11 cellular contexts compared by ENCODE assay signal in the genomic region with DNA sequence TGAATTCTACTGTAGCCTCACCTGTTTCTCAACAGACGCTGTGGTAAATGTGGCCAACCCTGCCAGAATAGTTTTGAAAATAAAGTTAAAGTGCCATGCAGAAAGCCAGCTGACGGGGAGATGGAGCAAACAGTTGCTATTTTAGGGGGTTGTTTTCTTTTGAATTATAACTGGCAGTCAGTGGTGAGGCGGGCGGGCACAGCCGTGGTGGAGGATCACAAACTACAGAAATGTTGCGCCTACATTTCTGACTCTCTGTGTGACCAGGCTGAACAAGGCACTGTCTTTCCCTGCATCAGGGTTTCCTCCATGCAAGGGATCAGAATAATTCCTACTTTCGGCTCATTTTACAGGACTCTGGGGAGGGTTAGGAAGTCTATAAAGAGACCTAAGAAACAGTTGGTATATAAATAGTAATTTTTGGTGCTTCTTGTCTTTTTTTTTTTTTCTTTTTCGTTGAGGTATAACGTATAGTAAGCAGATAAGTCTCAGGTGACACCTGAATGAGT. TPM values are rescaled to one million over a fixed set of nuclear protein-coding genes. Genes with fewer than 3 reads are reported as not detected.
DNase-seq lines count a peak whose midpoint lies in the region; ATAC-seq and TF ChIP-seq lines count a peak whose summit lies in the region.
"Had no signal": no experiment of that assay in that cellular context is flagged by ENCODE, and none has a peak within 500 bp of the region (broad histone marks: within the 10 kb centered on the region; RNA-seq: fewer than 3 reads in every experiment).

No MANE protein-coding gene starts in this region.

- peak overlapping the region; percentile 51 for H3K4me2 ChIP-seq in smooth muscle cell

- 66% methylated on average over 9 of the region's 9 CpGs for WGBS in smooth muscle cell (ENCODE audit: low lambda C conversion rate)

- ATAC-seq in WTC11 (no peak), left lung (no peak)

- H3K36me3 Mint-ChIP-seq in Calu3 (ENCODE audit: insufficient read depth, unreplicated experiment) = peaks cover 27% of the 10 kb centered on the region
- no peaks in the 10 kb centered on the region for H3K36me3 Mint-ChIP-seq in WTC11

- peaks cover 90% of the 10 kb centered on the region for H3K79me2 ChIP-seq in smooth muscle cell (ENCODE audit: low read depth)

- H3K4me3 ChIP-seq in left lung (no peak overlapping the region), smooth muscle cell (no peak overlapping the region), HAP-1 (no peak overlapping the region)

- H3K27me3 ChIP-seq in left lung (no peaks in the 10 kb centered on the region), smooth muscle cell (ENCODE audit: low read depth) (no peaks in the 10 kb centered on the region), HAP-1 (ENCODE audit: low read depth) (no peaks in the 10 kb centered on the region)

- H3K36me3 ChIP-seq in left lung (peaks cover 0 to 3% of the 10 kb centered on the region in 2 donors), smooth muscle cell (ENCODE audit: low read depth) (no peaks in the 10 kb centered on the region), HAP-1 (replicated peaks) (0 out of 2 replicates have a peak, but pooled peaks cover 3% of the 10 kb centered on the region)

- H3F3A ChIP-seq in smooth muscle cell (ENCODE audit: low read depth) = peaks cover 22% of the 10 kb centered on the region

- H3K4me1 Mint-ChIP-seq in Calu3 (ENCODE audit: low read depth, unreplicated experiment) = peaks cover 84% of the 10 kb centered on the region
- peaks cover 52% of the 10 kb centered on the region for H3K4me1 Mint-ChIP-seq in WTC11

- H3K9me3 Mint-ChIP-seq in Calu3 (ENCODE audit: low read depth, unreplicated experiment) (no peaks in the 10 kb centered on the region), WTC11 (no peaks in the 10 kb centered on the region)

- H4K20me1 ChIP-seq in smooth muscle cell (ENCODE audit: low read depth) = peaks cover 100% of the 10 kb centered on the region

- no peak overlapping the region for H2AFZ ChIP-seq in smooth muscle cell (ENCODE audit: low read depth)

- BruUV-seq in Calu3 (replicated peaks; lab: Mats Ljungman, UMichigan) = no TSS peak

- H3K4me1 ChIP-seq in left lung = peaks cover 50 to 93% of the 10 kb centered on the region in 2 donors
- H3K4me1 ChIP-seq in smooth muscle cell (ENCODE audit: low read depth) = peaks cover 45% of the 10 kb centered on the region
- H3K4me1 ChIP-seq in HAP-1 = peaks cover 12% of the 10 kb centered on the region

- H3K9ac ChIP-seq in smooth muscle cell (ENCODE audit: low read depth) = no peak overlapping the region

- H3K27ac ChIP-seq in left lung (peak overlapping the region; percentile 26 to 50), smooth muscle cell (ENCODE audit: low read depth) (peak overlapping the region; percentile 69)

- H3K4me3 Mint-ChIP-seq in Calu3 (ENCODE audit: low read depth, unreplicated experiment) = no peak overlapping the region
- no peak overlapping the region for H3K4me3 Mint-ChIP-seq in WTC11

- in situ Hi-C loops in HAP-1 (cut with MboI; ENCODE audit: low sequenced_read_pairs) = no loop called here

- DNase-seq in Calu3 (no peak), WTC11 (ENCODE audit: low spot score) (no peak), left lung (no peak), smooth muscle cell (lab: John Stamatoyannopoulos, UW; ENCODE audit: unreplicated experiment) (no peak), UCSD-AML1 (lab: John Stamatoyannopoulos, UW; ENCODE audit: unreplicated experiment) (no peak), NCI-H524 treated with DMSO at 0.1 percent for 48 hours (lab: John Stamatoyannopoulos, UW) (no peak), HAP-1 (ENCODE audit: low spot score in 2 of 2) (no peak)
- no peak for DNase-seq in central memory CD4-positive, alpha-beta T cell
- DNase-seq: activated CD8-positive, alpha-beta memory T cell treated with anti-CD3 and anti-CD28 coated beads for 24 hours; C1 segment of cervical spinal cord; NCI-H1417 treated with DMSO at 0.1 percent for 48 hours had no signal

- POLR2A ChIA-PET in WTC11 (lab: Charles Lee) = no interaction called here

- TF ChIP-seq CTCF in Calu3 (IDR thresholded peaks at IDR 0.05; ENCODE audit: unreplicated experiment) (no peak), WTC11 (IDR thresholded peaks at IDR 0.05) (no peak), left lung (IDR thresholded peaks at IDR 0.05) (no peak), smooth muscle cell (IDR thresholded peaks at IDR 0.05; ENCODE audit: borderline replicate concordance, insufficient read depth, poor library complexity, severe bottlenecking) (no peak)

- H3K27ac Mint-ChIP-seq in Calu3 (ENCODE audit: unreplicated experiment) = peak overlapping the region; percentile 20
- H3K27ac Mint-ChIP-seq in WTC11 = peak overlapping the region; percentile 41; the same call in 1 of the 2 replicates

- no peaks in the 10 kb centered on the region for H3K27me3 Mint-ChIP-seq in Calu3 (ENCODE audit: unreplicated experiment)
- H3K27me3 Mint-ChIP-seq in WTC11 (ENCODE audit: low read depth) = no peaks in the 10 kb centered on the region

- intact Hi-C loops in Calu3 (cut with micrococcal nuclease; ENCODE audit: unreplicated experiment) = no loop called here
- intact Hi-C loops in left lung (cut with DNase I) = no loop called here

- CTCF ChIA-PET in Calu3 (lab: Charles Lee) = interaction anchor here (0.8 kb wide), 1 partner anchor 11 kb away, joined by 3 read pairs; no protein-coding TSS in a partner anchor
- CTCF ChIA-PET in WTC11 (lab: Charles Lee) = interaction anchor here (1.9 kb wide), 1 partner anchor 35 kb away, joined by 5 read pairs; no protein-coding TSS in a partner anchor

- H3K9me3 ChIP-seq in left lung (no peaks in the 10 kb centered on the region), smooth muscle cell (replicated peaks; ENCODE audit: low read depth) (no peaks in the 10 kb centered on the region), HAP-1 (no peaks in the 10 kb centered on the region)

TF ChIP-seq in WTC11, 78 proteins besides CTCF, POLR2A, EP300 and RAD21:
- no peak for TF ChIP-seq ETV6 (CRISPR knock-in tag; IDR thresholded peaks at IDR 0.05)
- no peak for TF ChIP-seq NFATC4 (CRISPR knock-in tag; IDR thresholded peaks at IDR 0.05)
- no peak for TF ChIP-seq ZNF138 (CRISPR knock-in tag; conservative IDR thresholded peaks at IDR 0.05)
- TF ChIP-seq ZNF416 (CRISPR knock-in tag; IDR thresholded peaks at IDR 0.05) = no peak
- no peak for TF ChIP-seq NR1H2 (CRISPR knock-in tag; IDR thresholded peaks at IDR 0.05)
- TF ChIP-seq, protein P1, sequence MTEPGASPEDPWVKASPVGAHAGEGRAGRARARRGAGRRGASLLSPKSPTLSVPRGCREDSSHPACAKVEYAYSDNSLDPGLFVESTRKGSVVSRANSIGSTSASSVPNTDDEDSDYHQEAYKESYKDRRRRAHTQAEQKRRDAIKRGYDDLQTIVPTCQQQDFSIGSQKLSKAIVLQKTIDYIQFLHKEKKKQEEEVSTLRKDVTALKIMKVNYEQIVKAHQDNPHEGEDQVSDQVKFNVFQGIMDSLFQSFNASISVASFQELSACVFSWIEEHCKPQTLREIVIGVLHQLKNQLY (CRISPR knock-in tag; IDR thresholded peaks at IDR 0.05) = no peak
- TF ChIP-seq, protein P2, sequence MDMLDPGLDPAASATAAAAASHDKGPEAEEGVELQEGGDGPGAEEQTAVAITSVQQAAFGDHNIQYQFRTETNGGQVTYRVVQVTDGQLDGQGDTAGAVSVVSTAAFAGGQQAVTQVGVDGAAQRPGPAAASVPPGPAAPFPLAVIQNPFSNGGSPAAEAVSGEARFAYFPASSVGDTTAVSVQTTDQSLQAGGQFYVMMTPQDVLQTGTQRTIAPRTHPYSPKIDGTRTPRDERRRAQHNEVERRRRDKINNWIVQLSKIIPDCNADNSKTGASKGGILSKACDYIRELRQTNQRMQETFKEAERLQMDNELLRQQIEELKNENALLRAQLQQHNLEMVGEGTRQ (CRISPR knock-in tag; IDR thresholded peaks at IDR 0.05) = no peak
- no peak for TF ChIP-seq FOXK1 (CRISPR knock-in tag; IDR thresholded peaks at IDR 0.05)

RNA-seq across cellular contexts. Expression of a gene that starts 17.2 kb away (rescaled TPM):
- total RNA-seq in Calu3 (2022) (234 and 245 TPM in 2 replicates), WTC11 (2021) (65.4 to 72.5 TPM (median 66.1 TPM) in 3 replicates), left lung (10 to 100 TPM; 83.2 to 90.5 TPM), smooth muscle cell (49.4 and 52.7 TPM in 2 replicates)
- polyA plus RNA-seq in smooth muscle cell = 6.2 and 7.1 TPM in 2 replicates
